Comparison of ENCODE assay signal across 12 cellular contexts in genomic region chr21:43809853-43810504, GRCh38. TPM values are rescaled to one million over a fixed set of nuclear protein-coding genes. Genes with fewer than 3 reads are reported as not detected.
DNase-seq lines count a peak whose midpoint lies in the region; ATAC-seq, FAIRE-seq and TF ChIP-seq lines count a peak whose summit lies in the region.
"Had no signal": no experiment of that assay in that cellular context is flagged by ENCODE, and none has a peak within 500 bp of the region (broad histone marks: within the 10 kb centered on the region; RNA-seq: fewer than 3 reads in every experiment).

No MANE protein-coding gene starts in this region.

- H3K4me1 ChIP-seq in OCI-LY7 (ENCODE audit: insufficient read depth, low read length, poor library complexity, severe bottlenecking) = peaks cover 56% of the 10 kb centered on the region
- H3K4me1 ChIP-seq in keratinocyte (ENCODE audit: control insufficient read depth, extremely low read depth, insufficient read depth, low read length) = peaks cover 55% of the 10 kb centered on the region

- no peaks in the 10 kb centered on the region for H3K9me2 ChIP-seq in OCI-LY7 (ENCODE audit: insufficient read depth, low read length)

- H3K27me3 ChIP-seq in keratinocyte (ENCODE audit: control insufficient read depth, extremely low read depth, insufficient read depth, low read length) = no peaks in the 10 kb centered on the region
- H3K27me3 ChIP-seq: SJSA1 had no signal

- peak overlapping the region in 4 of 7 donors; percentile 33 to 93 (median 50) for H3K27ac Mint-ChIP-seq in CD14-positive monocyte
- no peak overlapping the region for H3K27ac Mint-ChIP-seq in nephron progenitor cell
- H3K27ac Mint-ChIP-seq: T-helper 2 cell treated with Interferon-gamma antibody and Interleukin-4, amounts not matched to agents 5 μg/mL and 100 μg/mL, for 36 hours had no signal

- peaks cover 0 to 1% (median 0%) of the 10 kb centered on the region in 3 donors for H3K27me3 Mint-ChIP-seq in CD14-positive monocyte (ENCODE audit: low read depth in 3 of 3)
- peaks cover 9% of the 10 kb centered on the region for H3K27me3 Mint-ChIP-seq in nephron progenitor cell (ENCODE audit: low read depth, poor library complexity)

- no peak for DNase-seq in CD14-positive monocyte (ENCODE audit: low spot score)
- peak; percentile 8 for DNase-seq in DMS 273 treated with DMSO at 0.1 percent for 48 hours (lab: John Stamatoyannopoulos, UW)
- DNase-seq in OCI-LY7 (ENCODE audit: low spot score) = no peak
- DNase-seq in keratinocyte (ENCODE audit: low read depth, low spot score) = no peak
- DNase-seq in nephron progenitor cell = no peak
- DNase-seq in left colon = no peak
- DNase-seq in T1000 (lab: John Stamatoyannopoulos, UW) = no peak
- DNase-seq: NCI-H2081 treated with DMSO at 0.1 percent for 48 hours had no signal

- FAIRE-seq in keratinocyte (lab: Jason Lieb, UNC) = no peak

- H3K9ac ChIP-seq in keratinocyte (ENCODE audit: control insufficient read depth, extremely low read depth, insufficient read depth, low read length) = peak overlapping the region; percentile 37

- intact Hi-C loops in CD14-positive monocyte (cut with micrococcal nuclease) (loop anchor here (2.0 to 10.0 kb wide), 4 partner anchors 52 to 127 kb away; no protein-coding TSS in a partner anchor), OCI-LY7 (cut with micrococcal nuclease; ENCODE audit: unreplicated experiment) (loop anchor here (1.0 to 2.0 kb wide), 2 partner anchors 51 to 129 kb away; no protein-coding TSS in a partner anchor), left colon (cut with DNase I, micrococcal nuclease) (loop anchor here in 1 of 2 donors (5.0 kb wide), 1 partner anchor 167 kb away; no protein-coding TSS in a partner anchor)

- H3K4me2 ChIP-seq in OCI-LY7 (ENCODE audit: low read length) (peak overlapping the region; percentile 58; the same call in 1 of the 2 replicates), keratinocyte (ENCODE audit: control insufficient read depth, extremely low read depth, insufficient read depth, low read depth, low read length) (peak overlapping the region; percentile 93)

- peaks cover 0 to 2% (median 0%) of the 10 kb centered on the region in 7 donors for H3K9me3 Mint-ChIP-seq in CD14-positive monocyte
- no peaks in the 10 kb centered on the region for H3K9me3 Mint-ChIP-seq in nephron progenitor cell
- H3K9me3 Mint-ChIP-seq: T-helper 2 cell treated with Interferon-gamma antibody and Interleukin-4, amounts not matched to agents 5 μg/mL and 100 μg/mL, for 36 hours had no signal

- H3K4me1 Mint-ChIP-seq in CD14-positive monocyte (peaks cover 79% of the 10 kb centered on the region), nephron progenitor cell (peaks cover 39% of the 10 kb centered on the region)

- no TSS peak for BruUV-seq in OCI-LY7 (replicated peaks; lab: Mats Ljungman, UMichigan)

- no peaks in the 10 kb centered on the region for H3K9me1 ChIP-seq in keratinocyte (ENCODE audit: control insufficient read depth, extremely low read depth, insufficient read depth, low read length)

- H3K9me3 ChIP-seq in OCI-LY7 (ENCODE audit: low read length) (no peaks in the 10 kb centered on the region), keratinocyte (ENCODE audit: control insufficient read depth, low read depth, low read length) (no peaks in the 10 kb centered on the region)
- H3K9me3 ChIP-seq: Caco-2, SJSA1 had no signal

- dilution Hi-C loops in keratinocyte (cut with MboI; ENCODE audit: extremely low pct_ligation_motif_present, low sequenced_read_pairs) = no loop called here

- POLR2A ChIA-PET in OCI-LY7 (lab: Charles Lee) = no interaction called here

- peaks cover 13% of the 10 kb centered on the region; the same call in 1 of the 2 replicates for H3K36me3 ChIP-seq in OCI-LY7 (ENCODE audit: insufficient read depth, low read length)
- H3K36me3 ChIP-seq in keratinocyte (ENCODE audit: control insufficient read depth in 2 of 2, extremely low read depth in 1 of 2, insufficient read depth in 2 of 2, low read length in 2 of 2) = peaks cover 0 to 2% of the 10 kb centered on the region in 2 experiments

- H3K4me3 Mint-ChIP-seq in CD14-positive monocyte = peak overlapping the region; percentile 96 to 97
- no peak overlapping the region for H3K4me3 Mint-ChIP-seq in nephron progenitor cell
- H3K4me3 Mint-ChIP-seq: T-helper 2 cell treated with Interferon-gamma antibody and Interleukin-4, amounts not matched to agents 5 μg/mL and 100 μg/mL, for 36 hours had no signal

- peaks cover 33 to 50% of the 10 kb centered on the region in 2 donors for H3K36me3 Mint-ChIP-seq in CD14-positive monocyte
- H3K36me3 Mint-ChIP-seq in nephron progenitor cell (ENCODE audit: low read depth) = no peaks in the 10 kb centered on the region

- CTCF ChIA-PET in OCI-LY7 (lab: Charles Lee; ENCODE audit: unreplicated experiment) = no interaction called here

- H2AFZ ChIP-seq in OCI-LY7 (ENCODE audit: low read length) (no peak overlapping the region), keratinocyte (ENCODE audit: control insufficient read depth, low read length) (peak overlapping the region; percentile 58)

- no peak overlapping the region for H3K4me3 ChIP-seq in OCI-LY7 (ENCODE audit: low read depth, low read length, poor library complexity, severe bottlenecking)
- no peak overlapping the region for H3K4me3 ChIP-seq in keratinocyte (ENCODE audit: control insufficient read depth in 2 of 3, extremely low read depth in 1 of 3, insufficient read depth in 2 of 3, low read depth in 1 of 3, low read length in 3 of 3)
- H3K4me3 ChIP-seq: SJSA1 had no signal

- H4K20me1 ChIP-seq in OCI-LY7 (ENCODE audit: insufficient read depth, low read length) (no peaks in the 10 kb centered on the region), keratinocyte (ENCODE audit: control insufficient read depth, extremely low read depth, insufficient read depth, low read length) (no peaks in the 10 kb centered on the region)

- ATAC-seq in left colon = no peak
- no peak for ATAC-seq in HG02798 (IDR thresholded peaks at IDR 0.05; ENCODE audit: poor library complexity, unreplicated experiment)

- H3K79me2 ChIP-seq in OCI-LY7 (ENCODE audit: insufficient read depth, low read depth, low read length) = 0 out of 2 replicates have a peak, but pooled peaks cover 4% of the 10 kb centered on the region
- no peaks in the 10 kb centered on the region for H3K79me2 ChIP-seq in keratinocyte (ENCODE audit: control insufficient read depth, insufficient read depth, low read length)

- H3K27ac ChIP-seq in OCI-LY7 (ENCODE audit: low read depth, low read length, poor library complexity, severe bottlenecking) (no peak overlapping the region), keratinocyte (ENCODE audit: control insufficient read depth, insufficient read depth, low read length) (no peak overlapping the region)
- H3K27ac ChIP-seq: SJSA1 had no signal

- TF ChIP-seq CTCF in CD14-positive monocyte (IDR thresholded peaks at IDR 0.05) (no peak), OCI-LY7 (conservative IDR thresholded peaks at IDR 0.05; ENCODE audit: low read length) (no peak), keratinocyte (optimal IDR thresholded peaks at IDR 0.05 in 1 of 3, IDR thresholded peaks at IDR 0.05 in 1 of 3, conservative IDR thresholded peaks at IDR 0.05 in 1 of 3; ENCODE audit: extremely low read depth in 1 of 3, insufficient read depth in 2 of 3, low read length in 3 of 3) (no peak), nephron progenitor cell (IDR thresholded peaks at IDR 0.05) (no peak)

RNA-seq across cellular contexts. Expression of gene RRP1, which starts 20.6 kb away (rescaled TPM):
- 1 to 10 TPM; 2.7 to 4.6 TPM for polyA plus RNA-seq in CD14-positive monocyte
- 45.2 and 50.3 TPM in 2 replicates for total RNA-seq in OCI-LY7 (2014; rRNA removed; shearing (Covaris generic))
- total RNA-seq in OCI-LY7 (2022) = 46.1 and 55.0 TPM in 2 replicates
- 14.8 to 25.3 TPM (median 25.0 TPM) in 3 replicates for polyA plus RNA-seq in keratinocyte
- polyA plus RNA-seq in keratinocyte (2011; ENCODE audit: low read depth) = 20.2 TPM
- polyA plus RNA-seq in keratinocyte (2011; cell fraction: cytosol; rRNA removed) = 11.5 and 16.2 TPM in 2 replicates
- 52.4 and 55.3 TPM in 2 replicates for polyA plus RNA-seq in keratinocyte (2011; cell fraction: nucleus; rRNA removed)
- polyA plus RNA-seq in keratinocyte (2012; ENCODE audit: low replicate concordance) = 24.8 and 31.4 TPM in 2 replicates
- polyA minus RNA-seq in keratinocyte = 9.0 to 31.8 TPM (median 14.4 TPM) in 3 replicates
- 7.3 TPM for polyA minus RNA-seq in keratinocyte (2011; cell fraction: cytosol; rRNA and poly(A)+ RNA removed)
- 11.4 and 14.3 TPM in 2 replicates for polyA minus RNA-seq in keratinocyte (2011; cell fraction: nucleus; rRNA and poly(A)+ RNA removed)
- total RNA-seq in left colon = 10 to 100 TPM; 13.0 to 18.5 TPM

RNA-seq across cellular contexts. Expression of gene CSTB, which starts 33.9 kb away (rescaled TPM):
- polyA plus RNA-seq in CD14-positive monocyte = 100 to 1,000 TPM; 115 to 120 TPM
- total RNA-seq in OCI-LY7 (2014; rRNA removed; shearing (Covaris generic)) = 12.5 and 15.6 TPM in 2 replicates
- total RNA-seq in OCI-LY7 (2022) = 26.7 and 33.3 TPM in 2 replicates
- polyA plus RNA-seq in keratinocyte = 126 to 167 TPM (median 152 TPM) in 3 replicates
- polyA plus RNA-seq in keratinocyte (2011; ENCODE audit: low read depth) = 168 TPM
- 208 and 215 TPM in 2 replicates for polyA plus RNA-seq in keratinocyte (2011; cell fraction: cytosol; rRNA removed)
- polyA plus RNA-seq in keratinocyte (2011; cell fraction: nucleus; rRNA removed) = 66.9 and 73.9 TPM in 2 replicates
- 168 and 493 TPM in 2 replicates for polyA plus RNA-seq in keratinocyte (2012; ENCODE audit: low replicate concordance)
- 34.1 to 136 TPM (median 81.0 TPM) in 3 replicates for polyA minus RNA-seq in keratinocyte
- polyA minus RNA-seq in keratinocyte (2011; cell fraction: cytosol; rRNA and poly(A)+ RNA removed) = 68.9 TPM
- polyA minus RNA-seq in keratinocyte (2011; cell fraction: nucleus; rRNA and poly(A)+ RNA removed) = 14.6 and 18.0 TPM in 2 replicates
- total RNA-seq in left colon = 10 to 100 TPM; 69.1 to 74.4 TPM

RNA-seq across cellular contexts. Expression of gene AGPAT3, which starts 55.0 kb away (rescaled TPM):
- polyA plus RNA-seq in CD14-positive monocyte (10 to 100 TPM; 24.9 to 26.2 TPM), keratinocyte (21.6 to 23.4 TPM (median 21.7 TPM) in 3 replicates)
- 9.2 and 10.3 TPM in 2 replicates for total RNA-seq in OCI-LY7 (2014; rRNA removed; shearing (Covaris generic))
- total RNA-seq in OCI-LY7 (2022) (27.0 and 33.4 TPM in 2 replicates), left colon (100 to 1,000 TPM in 1 of 2 donors, 10 to 100 TPM in 1; 97.5 to 105 TPM)
- 28.0 TPM for polyA plus RNA-seq in keratinocyte (2011; ENCODE audit: low read depth)
- polyA plus RNA-seq in keratinocyte (2011; cell fraction: cytosol; rRNA removed) = 15.5 and 22.7 TPM in 2 replicates
- 29.1 and 29.4 TPM in 2 replicates for polyA plus RNA-seq in keratinocyte (2011; cell fraction: nucleus; rRNA removed)
- polyA plus RNA-seq in keratinocyte (2012; ENCODE audit: low replicate concordance) = 17.2 and 38.7 TPM in 2 replicates
- 37.9 to 78.6 TPM (median 39.4 TPM) in 3 replicates for polyA minus RNA-seq in keratinocyte
- polyA minus RNA-seq in keratinocyte (2011; cell fraction: cytosol; rRNA and poly(A)+ RNA removed) = 41.2 TPM
- 25.7 and 38.9 TPM in 2 replicates for polyA minus RNA-seq in keratinocyte (2011; cell fraction: nucleus; rRNA and poly(A)+ RNA removed)
